Comparison of ENCODE assay signal across 32 cellular contexts in genomic region chr16:25735645-25736044, GRCh38. TPM values are rescaled to one million over a fixed set of nuclear protein-coding genes. Genes with fewer than 3 reads are reported as not detected.
"Had no signal": no experiment of that assay in that cellular context is flagged by ENCODE, and none has a peak within 500 bp of the region (broad histone marks: within the 10 kb centered on the region; RNA-seq: fewer than 3 reads in every experiment).

No MANE protein-coding gene starts in this region.

- H3K9me3 Mint-ChIP-seq: natural killer cell; stimulated activated effector memory CD8-positive, alpha-beta T cell treated with anti-CD3 and anti-CD28 coated beads, Interleukin-12 subunit alpha, Interleukin-12 subunit beta, amount 100 ng/mL, for 72 hours had no signal

- H3K9me3 ChIP-seq: gastrocnemius medialis, lower lobe of right lung, ovary, psoas muscle, sigmoid colon, stomach, thyroid gland, vagina had no signal

- H3K27me3 ChIP-seq: gastrocnemius medialis, ovary, sigmoid colon, stomach, thyroid gland, vagina had no signal

- ATAC-seq: esophagus mucosa; gastrocnemius medialis; left cardiac atrium; left ventricle myocardium superior; lower lobe of right lung; natural killer cell; psoas muscle; right cardiac atrium; stimulated activated effector memory CD8-positive, alpha-beta T cell treated with anti-CD3 and anti-CD28 coated beads, Interleukin-12 subunit alpha, Interleukin-12 subunit beta, amount 100 ng/mL, for 72 hours had no signal

- H3K4me1 Mint-ChIP-seq: natural killer cell; stimulated activated effector memory CD8-positive, alpha-beta T cell treated with anti-CD3 and anti-CD28 coated beads, Interleukin-12 subunit alpha, Interleukin-12 subunit beta, amount 100 ng/mL, for 72 hours had no signal

- H3K36me3 ChIP-seq: gastrocnemius medialis, lower lobe of right lung, ovary, sigmoid colon, stomach, thyroid gland, vagina had no signal

- H3K27ac ChIP-seq: dorsolateral prefrontal cortex, epithelial cell of prostate, gastrocnemius medialis, lower lobe of right lung, ovary, psoas muscle, sigmoid colon, stomach, thyroid gland, vagina had no signal

- H3K4me1 ChIP-seq: gastrocnemius medialis, lower lobe of right lung, psoas muscle, sigmoid colon, stomach, thyroid gland, vagina had no signal

- H3K36me3 Mint-ChIP-seq: natural killer cell; stimulated activated effector memory CD8-positive, alpha-beta T cell treated with anti-CD3 and anti-CD28 coated beads, Interleukin-12 subunit alpha, Interleukin-12 subunit beta, amount 100 ng/mL, for 72 hours had no signal

- H3K27ac Mint-ChIP-seq: natural killer cell; stimulated activated effector memory CD8-positive, alpha-beta T cell treated with anti-CD3 and anti-CD28 coated beads, Interleukin-12 subunit alpha, Interleukin-12 subunit beta, amount 100 ng/mL, for 72 hours had no signal

- H3K4me3 Mint-ChIP-seq: natural killer cell; stimulated activated effector memory CD8-positive, alpha-beta T cell treated with anti-CD3 and anti-CD28 coated beads, Interleukin-12 subunit alpha, Interleukin-12 subunit beta, amount 100 ng/mL, for 72 hours had no signal

- H3K4me3 ChIP-seq: dorsolateral prefrontal cortex, gastrocnemius medialis, lower lobe of right lung, ovary, psoas muscle, sigmoid colon, stomach, thyroid gland, vagina had no signal

- DNase-seq: dorsolateral prefrontal cortex; effector CD4-positive, alpha-beta T cell; foreskin fibroblast; gastrocnemius medialis; head of caudate nucleus; left cardiac atrium; left ventricle myocardium superior; lower lobe of right lung; natural killer cell; occipital lobe; ovary; posterior cingulate gyrus; psoas muscle; right cardiac atrium; sigmoid colon; stimulated activated CD4-positive, alpha-beta T cell treated with anti-CD3 and anti-CD28 coated beads, Interleukin-2, amount 100 ng/mL, for 24 hours; stimulated activated CD4-positive, alpha-beta T cell treated with anti-CD3 and anti-CD28 coated beads, Interleukin-4, amount 100 ng/mL, for 24 hours; stimulated activated naive CD4-positive, alpha-beta T cell treated with Interleukin-2 at 50 U/mL for 16 hours; stomach; thyroid gland; trophoblast cell had no signal

- FAIRE-seq: islet of Langerhans had no signal

RNA-seq across cellular contexts. Expression of gene HS3ST4, which starts 43.9 kb away (rescaled TPM):
- total RNA-seq: gastrocnemius medialis, glomerular endothelial cell, left cardiac atrium, left ventricle myocardium superior, mononuclear cell, natural killer cell, psoas muscle, renal cortical epithelial cell, right cardiac atrium, skeletal muscle tissue, subcutaneous adipose tissue, ureter had no signal
- polyA plus RNA-seq: ovary, right cardiac atrium had no signal
